Comparison of ENCODE assay signal across 21 cellular contexts in genomic region chr6:44923416-44923815, GRCh38.
A peak's percentile ranks its signal among the peaks of the same experiment; 100 is the strongest.
DNase-seq lines count a peak whose midpoint lies in the region; ATAC-seq, FAIRE-seq and TF ChIP-seq lines count a peak whose summit lies in the region.
"Had no signal": no experiment of that assay in that cellular context is flagged by ENCODE, and none has a peak within 500 bp of the region (broad histone marks: within the 10 kb centered on the region; RNA-seq: fewer than 3 reads in every experiment).

No MANE protein-coding gene starts in this region.

- POLR2A ChIA-PET in activated CD8-positive, alpha-beta T cell treated with anti-CD3 and anti-CD28 coated beads, Interleukin-2, amount 10 ng/mL, durations not matched to agents 7 days and 5 days (lab: Charles Lee) = no interaction called here
- POLR2A ChIA-PET in naive thymus-derived CD4-positive, alpha-beta T cell (lab: Charles Lee) = no interaction called here

- CTCF ChIA-PET in activated CD8-positive, alpha-beta T cell treated with anti-CD3 and anti-CD28 coated beads, Interleukin-2, amount 10 ng/mL, durations not matched to agents 7 days and 5 days (lab: Charles Lee) = no interaction called here
- CTCF ChIA-PET in naive thymus-derived CD4-positive, alpha-beta T cell (lab: Charles Lee) = no interaction called here

- H3K9me3 ChIP-seq in naive thymus-derived CD4-positive, alpha-beta T cell (ENCODE audit: control insufficient read depth in 2 of 3, low read length in 3 of 3) = no peaks in the 10 kb centered on the region
- H3K9me3 ChIP-seq in hepatocyte (ENCODE audit: low read depth) = no peaks in the 10 kb centered on the region
- H3K9me3 ChIP-seq: lower lobe of right lung, ovary, right atrium auricular region, spleen, upper lobe of left lung had no signal

- no peaks in the 10 kb centered on the region for H4K20me1 ChIP-seq in hepatocyte (ENCODE audit: insufficient read depth, poor library complexity, severe bottlenecking)

- FAIRE-seq in GM18507 (lab: Jason Lieb, UNC) = peak; percentile 15

- WGBS in hepatocyte (ENCODE audit: low lambda C conversion rate, missing lambda C conversion rate) = 86% methylated on average over 1 of the region's 1 CpG

- peaks cover 52% of the 10 kb centered on the region for H3K4me1 Mint-ChIP-seq in activated T-cell treated with anti-CD3 and anti-CD28 coated beads, Interleukin-2, amount 50 U/mL, for 24 hours (ENCODE audit: low read depth)
- peaks cover 50% of the 10 kb centered on the region for H3K4me1 Mint-ChIP-seq in activated CD8-positive, alpha-beta T cell treated with anti-CD3 and anti-CD28 coated beads, Interleukin-2, amount 10 ng/mL, durations not matched to agents 7 days and 5 days (ENCODE audit: low read depth)
- H3K4me1 Mint-ChIP-seq in naive thymus-derived CD4-positive, alpha-beta T cell = peaks cover 26 to 64% (median 54%) of the 10 kb centered on the region in 7 donors

- H3K9me3 Mint-ChIP-seq in activated T-cell treated with anti-CD3 and anti-CD28 coated beads, Interleukin-2, amount 50 U/mL, for 24 hours = no peaks in the 10 kb centered on the region
- H3K9me3 Mint-ChIP-seq in activated CD8-positive, alpha-beta T cell treated with anti-CD3 and anti-CD28 coated beads, Interleukin-2, amount 10 ng/mL, durations not matched to agents 7 days and 5 days (ENCODE audit: insufficient read depth) = peaks cover 4% of the 10 kb centered on the region
- H3K9me3 Mint-ChIP-seq in naive thymus-derived CD4-positive, alpha-beta T cell = peaks cover 0 to 3% (median 0%) of the 10 kb centered on the region in 11 donors
- H3K9me3 Mint-ChIP-seq: activated CD4-positive, alpha-beta T cell treated with anti-CD3 and anti-CD28 coated beads, Interleukin-2, amount 10 ng/mL, durations not matched to agents 24 days and 14 days had no signal

- H3K36me3 Mint-ChIP-seq in activated T-cell treated with anti-CD3 and anti-CD28 coated beads, Interleukin-2, amount 50 U/mL, for 24 hours (ENCODE audit: low read depth) = peaks cover 3% of the 10 kb centered on the region
- H3K36me3 Mint-ChIP-seq in activated CD8-positive, alpha-beta T cell treated with anti-CD3 and anti-CD28 coated beads, Interleukin-2, amount 10 ng/mL, durations not matched to agents 7 days and 5 days (ENCODE audit: low read depth) = peaks cover 13% of the 10 kb centered on the region
- peaks cover 5 to 18% (median 16%) of the 10 kb centered on the region in 5 donors for H3K36me3 Mint-ChIP-seq in naive thymus-derived CD4-positive, alpha-beta T cell

- H3K4me2 ChIP-seq in hepatocyte = no peak overlapping the region

- no peak overlapping the region for H3K27ac ChIP-seq in naive thymus-derived CD4-positive, alpha-beta T cell (ENCODE audit: low read depth, low read length)
- H3K27ac ChIP-seq in hepatocyte = no peak overlapping the region
- H3K27ac ChIP-seq: lower lobe of right lung, ovary, right atrium auricular region, spleen, upper lobe of left lung, WERI-Rb-1 had no signal

- peak; percentile 34 for ATAC-seq in activated CD8-positive, alpha-beta T cell treated with anti-CD3 and anti-CD28 coated beads, Interleukin-2, amount 10 ng/mL, durations not matched to agents 7 days and 5 days
- peak; percentile 21 for ATAC-seq in naive thymus-derived CD4-positive, alpha-beta T cell
- ATAC-seq in HG02938 (IDR thresholded peaks at IDR 0.05; ENCODE audit: unreplicated experiment) = no peak
- ATAC-seq: lower lobe of right lung had no signal

- H3K4me3 Mint-ChIP-seq in activated T-cell treated with anti-CD3 and anti-CD28 coated beads, Interleukin-2, amount 50 U/mL, for 24 hours = no peak overlapping the region
- no peak overlapping the region for H3K4me3 Mint-ChIP-seq in activated CD8-positive, alpha-beta T cell treated with anti-CD3 and anti-CD28 coated beads, Interleukin-2, amount 10 ng/mL, durations not matched to agents 7 days and 5 days
- H3K4me3 Mint-ChIP-seq in naive thymus-derived CD4-positive, alpha-beta T cell = peak overlapping the region in 7 of 10 donors; percentile 23 to 69 (median 56)
- H3K4me3 Mint-ChIP-seq: activated CD4-positive, alpha-beta T cell treated with anti-CD3 and anti-CD28 coated beads, Interleukin-2, amount 10 ng/mL, durations not matched to agents 24 days and 14 days had no signal

- no peaks in the 10 kb centered on the region for H3K36me3 ChIP-seq in naive thymus-derived CD4-positive, alpha-beta T cell (ENCODE audit: control insufficient read depth in 2 of 3, insufficient read depth in 3 of 3, low read length in 3 of 3)
- H3K36me3 ChIP-seq in hepatocyte (replicated peaks; ENCODE audit: insufficient read depth, low read depth) = no peaks in the 10 kb centered on the region
- H3K36me3 ChIP-seq: lower lobe of right lung, ovary, right atrium auricular region, spleen, upper lobe of left lung, WERI-Rb-1 had no signal

- TF ChIP-seq CTCF in hepatocyte (IDR thresholded peaks at IDR 0.05; ENCODE audit: poor library complexity) = no peak

- peaks cover 19 to 33% of the 10 kb centered on the region in 2 donors for H3K4me1 ChIP-seq in naive thymus-derived CD4-positive, alpha-beta T cell (ENCODE audit: control insufficient read depth in 2 of 2, insufficient read depth in 2 of 2, low read length in 2 of 2)
- H3K4me1 ChIP-seq in hepatocyte (ENCODE audit: insufficient read depth) = no peaks in the 10 kb centered on the region
- H3K4me1 ChIP-seq: upper lobe of left lung had no signal

- no peak for DNase-seq in activated T-cell treated with anti-CD3 and anti-CD28 coated beads, Interleukin-2, amount 50 U/mL, for 24 hours
- DNase-seq in activated T-cell treated with anti-CD3 and anti-CD28 coated beads, Interleukin-2, amount 50 U/mL, for 1 hour = no peak
- DNase-seq in GM18507 (ENCODE audit: extremely low spot score, insufficient read length, low read depth) (no peak), hepatocyte (ENCODE audit: low spot score) (no peak), NAMALWA (ENCODE audit: low spot score) (no peak)
- DNase-seq in activated CD8-positive, alpha-beta T cell treated with anti-CD3 and anti-CD28 coated beads, Interleukin-2, amount 10 ng/mL, durations not matched to agents 7 days and 5 days = no peak
- no peak for DNase-seq in naive thymus-derived CD4-positive, alpha-beta T cell
- DNase-seq: activated CD4-positive, alpha-beta T cell treated with anti-CD3 and anti-CD28 coated beads, Interleukin-2, amount 10 ng/mL, durations not matched to agents 24 days and 14 days; central memory CD4-positive, alpha-beta T cell; dermis blood vessel endothelial cell; Kasumi-1; lower lobe of right lung; NCI-H524; ovary; SHP77 treated with DMSO at 0.1 percent for 48 hours; spleen; T1000; upper lobe of left lung; WERI-Rb-1 had no signal

- H3K79me2 ChIP-seq in hepatocyte = no peaks in the 10 kb centered on the region

- no peaks in the 10 kb centered on the region for H3K27me3 Mint-ChIP-seq in activated T-cell treated with anti-CD3 and anti-CD28 coated beads, Interleukin-2, amount 50 U/mL, for 24 hours
- no peaks in the 10 kb centered on the region for H3K27me3 Mint-ChIP-seq in activated CD8-positive, alpha-beta T cell treated with anti-CD3 and anti-CD28 coated beads, Interleukin-2, amount 10 ng/mL, durations not matched to agents 7 days and 5 days (ENCODE audit: low read depth)
- no peaks in the 10 kb centered on the region for H3K27me3 Mint-ChIP-seq in naive thymus-derived CD4-positive, alpha-beta T cell
- H3K27me3 Mint-ChIP-seq: activated CD4-positive, alpha-beta T cell treated with anti-CD3 and anti-CD28 coated beads, Interleukin-2, amount 10 ng/mL, durations not matched to agents 24 days and 14 days had no signal

- H2AFZ ChIP-seq in hepatocyte = no peak overlapping the region

- peak overlapping the region; percentile 15 for H3K27ac Mint-ChIP-seq in activated T-cell treated with anti-CD3 and anti-CD28 coated beads, Interleukin-2, amount 50 U/mL, for 24 hours
- H3K27ac Mint-ChIP-seq in activated CD8-positive, alpha-beta T cell treated with anti-CD3 and anti-CD28 coated beads, Interleukin-2, amount 10 ng/mL, durations not matched to agents 7 days and 5 days = peak overlapping the region; percentile 8
- peak overlapping the region; percentile 40 to 83 (median 58) for H3K27ac Mint-ChIP-seq in naive thymus-derived CD4-positive, alpha-beta T cell
- H3K27ac Mint-ChIP-seq: activated CD4-positive, alpha-beta T cell treated with anti-CD3 and anti-CD28 coated beads, Interleukin-2, amount 10 ng/mL, durations not matched to agents 24 days and 14 days had no signal

- H3K9me2 ChIP-seq in hepatocyte (replicated peaks; ENCODE audit: insufficient read depth) = no peaks in the 10 kb centered on the region

- H3K27me3 ChIP-seq in naive thymus-derived CD4-positive, alpha-beta T cell (ENCODE audit: control insufficient read depth in 2 of 2, insufficient read depth in 2 of 2, low read length in 2 of 2) = no peaks in the 10 kb centered on the region
- no peaks in the 10 kb centered on the region for H3K27me3 ChIP-seq in hepatocyte
- H3K27me3 ChIP-seq: right atrium auricular region, spleen, upper lobe of left lung had no signal

- intact Hi-C loops in naive thymus-derived CD4-positive, alpha-beta T cell (cut with micrococcal nuclease) = no loop called here

- no peak overlapping the region for H3K4me3 ChIP-seq in naive thymus-derived CD4-positive, alpha-beta T cell (ENCODE audit: low read length)
- H3K4me3 ChIP-seq in hepatocyte = no peak overlapping the region
- H3K4me3 ChIP-seq: lower lobe of right lung, ovary, right atrium auricular region, spleen, upper lobe of left lung had no signal

Comparison
In these comparisons a context has a peak if more than half of its experiments do, and no peak if none do; other contexts are left out.
1. H3K27ac Mint-ChIP-seq: peak in every context shown above with its lines; median percentile 58 in naive thymus-derived CD4-positive, alpha-beta T cell; 15 in activated T-cell treated with anti-CD3 and anti-CD28 coated beads, Interleukin-2, amount 50 U/mL, for 24 hours; 8 in activated CD8-positive, alpha-beta T cell treated with anti-CD3 and anti-CD28 coated beads, Interleukin-2, amount 10 ng/mL, durations not matched to agents 7 days and 5 days.
2. H3K4me3 Mint-ChIP-seq: peak in naive thymus-derived CD4-positive, alpha-beta T cell (7 of 10); none in activated T-cell treated with anti-CD3 and anti-CD28 coated beads, Interleukin-2, amount 50 U/mL, for 24 hours (single experiment) and activated CD8-positive, alpha-beta T cell treated with anti-CD3 and anti-CD28 coated beads, Interleukin-2, amount 10 ng/mL, durations not matched to agents 7 days and 5 days (single experiment).